Comparison of ENCODE assay signal across 8 cellular contexts in the genomic region with DNA sequence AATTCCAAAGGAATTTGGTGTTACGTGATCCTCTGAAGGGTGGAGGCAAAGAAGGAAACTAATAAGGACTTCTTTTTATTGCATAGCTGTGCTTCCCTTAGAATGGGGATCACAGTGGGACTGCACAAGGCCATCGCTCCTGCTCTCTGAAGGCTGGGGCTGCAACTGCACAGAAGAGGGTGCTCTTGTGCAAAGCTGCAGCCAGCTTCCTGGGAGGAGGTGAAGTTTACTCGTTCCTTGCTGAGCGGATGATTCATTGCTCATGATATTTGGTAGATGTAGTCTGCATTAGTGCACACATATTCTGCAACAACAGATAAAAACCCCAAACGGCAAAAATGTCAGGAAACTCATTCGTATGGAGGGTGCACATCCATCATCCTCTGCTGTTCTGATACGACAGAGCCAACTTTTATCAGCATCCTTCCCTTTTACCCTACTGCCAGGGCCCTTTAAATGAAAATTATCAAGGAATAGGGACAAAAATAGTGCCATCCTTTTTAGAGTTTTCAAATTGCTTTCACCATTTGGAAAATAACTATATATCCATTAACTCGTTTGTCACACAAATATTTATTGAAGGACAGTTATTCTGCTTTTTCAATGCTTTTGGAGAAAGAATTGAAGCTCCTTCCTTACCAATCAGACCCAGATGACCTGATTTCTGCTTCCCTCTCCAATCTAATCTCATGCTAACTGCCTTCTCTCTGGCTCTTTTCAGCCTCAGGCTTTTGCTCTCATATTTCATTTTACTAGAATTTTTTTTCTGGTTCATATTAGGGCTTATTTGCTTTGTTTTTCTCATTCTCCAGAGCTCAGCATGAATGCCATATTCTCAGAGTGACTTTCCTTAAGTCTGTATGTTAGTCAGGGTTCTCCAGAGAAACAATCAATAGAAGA.
DNase-seq lines count a peak whose midpoint lies in the region; ATAC-seq, FAIRE-seq and TF ChIP-seq lines count a peak whose summit lies in the region.

No MANE protein-coding gene starts in this region.

- H3K27me3 Mint-ChIP-seq in GM23338 (ENCODE audit: insufficient read depth, low read depth, poor library complexity) = peaks cover 4% of the 10 kb centered on the region
- no peaks in the 10 kb centered on the region for H3K27me3 Mint-ChIP-seq in astrocyte (ENCODE audit: low read depth, unreplicated experiment)

- no peaks in the 10 kb centered on the region for H3K27me3 ChIP-seq in GM23338 (ENCODE audit: insufficient read depth)
- no peaks in the 10 kb centered on the region for H3K27me3 ChIP-seq in astrocyte (ENCODE audit: insufficient read depth, low read length)

- H3K36me3 ChIP-seq in GM23338 (ENCODE audit: insufficient read depth) = no peaks in the 10 kb centered on the region
- no peaks in the 10 kb centered on the region for H3K36me3 ChIP-seq in astrocyte (ENCODE audit: insufficient read depth, low read length)

- FAIRE-seq in astrocyte (lab: Jason Lieb, UNC) = peak; percentile 87

- no peak overlapping the region for H3K4me2 ChIP-seq in GM23338
- H3K4me2 ChIP-seq in astrocyte (ENCODE audit: low read length) = peak overlapping the region; percentile 43

- H2AFZ ChIP-seq in GM23338 = no peak overlapping the region
- H2AFZ ChIP-seq in astrocyte (ENCODE audit: low read depth, low read length) = no peak overlapping the region

- H4K20me1 ChIP-seq in GM23338 (replicated peaks; ENCODE audit: insufficient read depth) (no peaks in the 10 kb centered on the region), astrocyte (ENCODE audit: insufficient read depth, low read length) (no peaks in the 10 kb centered on the region)

- TF ChIP-seq CTCF in GM10266 (IDR thresholded peaks at IDR 0.05; ENCODE audit: control insufficient read depth, insufficient read depth, low read depth, missing control alignments) = peak; percentile 81
- peak; percentile 68 to 95 for TF ChIP-seq CTCF in GM23338 (conservative IDR thresholded peaks at IDR 0.05; ENCODE audit: low read depth in 2 of 2)
- TF ChIP-seq CTCF in astrocyte (IDR thresholded peaks at IDR 0.05; ENCODE audit: insufficient read depth, low read depth, low read length) = peak; percentile 93

- no peaks in the 10 kb centered on the region for H3F3A ChIP-seq in GM23338 (replicated peaks; ENCODE audit: low read depth)

- H3K9me2 ChIP-seq in GM23338 (ENCODE audit: insufficient read depth) = no peaks in the 10 kb centered on the region

- H3K4me1 ChIP-seq in GM23338 (ENCODE audit: insufficient read depth) (no peaks in the 10 kb centered on the region), astrocyte (ENCODE audit: insufficient read depth, low read length) (peaks cover 4% of the 10 kb centered on the region)

- 0 out of 3 replicates have a peak, but pooled peaks cover 2% of the 10 kb centered on the region for H3K4me1 Mint-ChIP-seq in GM23338
- peaks cover 16% of the 10 kb centered on the region for H3K4me1 Mint-ChIP-seq in astrocyte (ENCODE audit: low read depth, unreplicated experiment)

- H3K4me3 ChIP-seq in GM23338 (no peak overlapping the region), astrocyte (ENCODE audit: insufficient read depth, low read depth, low read length) (no peak overlapping the region)

- H3K9me3 Mint-ChIP-seq in GM23338 (no peaks in the 10 kb centered on the region), astrocyte (ENCODE audit: unreplicated experiment) (peaks cover 2% of the 10 kb centered on the region)

- no peak overlapping the region for H3K4me3 Mint-ChIP-seq in GM23338
- H3K4me3 Mint-ChIP-seq in astrocyte (ENCODE audit: unreplicated experiment) = no peak overlapping the region

- no peaks in the 10 kb centered on the region for H3K36me3 Mint-ChIP-seq in GM23338 (ENCODE audit: low read depth)
- no peaks in the 10 kb centered on the region for H3K36me3 Mint-ChIP-seq in astrocyte (ENCODE audit: low read depth, unreplicated experiment)

- DNase-seq in GM10266 (ENCODE audit: extremely low spot score) (peak; percentile 20), GM23338 (ENCODE audit: low spot score) (peak; percentile 73), LoVo (ENCODE audit: low spot score) (peak; percentile 24), T-helper 9 cell (peak; percentile 22), astrocyte (ENCODE audit: low read depth) (peak; percentile 82), iPS-NIHi11 (ENCODE audit: low spot score) (peak; percentile 39), DMS114 treated with DMSO at 0.1 percent for 48 hours (lab: John Stamatoyannopoulos, UW; ENCODE audit: unreplicated experiment) (no peak)
- peak; percentile 59 for DNase-seq in stimulated activated CD4-positive, alpha-beta T cell treated with anti-CD3 and anti-CD28 coated beads, Interleukin-15, amount 100 ng/mL, for 24 hours

- H3K27ac ChIP-seq in GM23338 (ENCODE audit: low read depth) = no peak overlapping the region
- H3K27ac ChIP-seq in astrocyte (ENCODE audit: low read depth, low read length) = no peak overlapping the region

- H3K9me3 ChIP-seq in astrocyte (ENCODE audit: insufficient read depth, low read depth, low read length) = no peaks in the 10 kb centered on the region

- no peak overlapping the region for H3K9ac ChIP-seq in astrocyte (ENCODE audit: low read length)

- no peaks in the 10 kb centered on the region for H3K79me2 ChIP-seq in GM23338 (replicated peaks; ENCODE audit: insufficient read depth)
- no peaks in the 10 kb centered on the region for H3K79me2 ChIP-seq in astrocyte (ENCODE audit: insufficient read depth, low read length)

- peak; percentile 99 for ATAC-seq in GM23338

- H3K27ac Mint-ChIP-seq in GM23338 (no peak overlapping the region), astrocyte (ENCODE audit: unreplicated experiment) (no peak overlapping the region)

TF ChIP-seq in GM23338, 12 proteins besides CTCF, POLR2A, EP300 and RAD21 (continues in another document):
- TF ChIP-seq NANOG (IDR thresholded peaks at IDR 0.05; ENCODE audit: borderline replicate concordance) = no peak
- TF ChIP-seq EZH2phosphoT487 (IDR thresholded peaks at IDR 0.05; ENCODE audit: unreplicated experiment) = no peak
- no peak for TF ChIP-seq POLR2AphosphoS5 (IDR thresholded peaks at IDR 0.05; ENCODE audit: low read depth)
- TF ChIP-seq, protein P1, sequence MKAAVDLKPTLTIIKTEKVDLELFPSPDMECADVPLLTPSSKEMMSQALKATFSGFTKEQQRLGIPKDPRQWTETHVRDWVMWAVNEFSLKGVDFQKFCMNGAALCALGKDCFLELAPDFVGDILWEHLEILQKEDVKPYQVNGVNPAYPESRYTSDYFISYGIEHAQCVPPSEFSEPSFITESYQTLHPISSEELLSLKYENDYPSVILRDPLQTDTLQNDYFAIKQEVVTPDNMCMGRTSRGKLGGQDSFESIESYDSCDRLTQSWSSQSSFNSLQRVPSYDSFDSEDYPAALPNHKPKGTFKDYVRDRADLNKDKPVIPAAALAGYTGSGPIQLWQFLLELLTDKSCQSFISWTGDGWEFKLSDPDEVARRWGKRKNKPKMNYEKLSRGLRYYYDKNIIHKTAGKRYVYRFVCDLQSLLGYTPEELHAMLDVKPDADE (IDR thresholded peaks at IDR 0.05) = no peak
- no peak for TF ChIP-seq ZNF331 (CRISPR knock-in tag; IDR thresholded peaks at IDR 0.05; ENCODE audit: low read depth)
- TF ChIP-seq JUNB (IDR thresholded peaks at IDR 0.05; ENCODE audit: unreplicated experiment) = no peak
- TF ChIP-seq ZNF114 (CRISPR knock-in tag; IDR thresholded peaks at IDR 0.05) = no peak
- no peak for TF ChIP-seq CREB1 (CRISPR knock-in tag; IDR thresholded peaks at IDR 0.05; ENCODE audit: low read depth)
- TF ChIP-seq EZH2 (IDR thresholded peaks at IDR 0.05; ENCODE audit: low read depth, unreplicated experiment) = no peak
